In genomic region chr11:134638796-134639540, GRCh38 we compare ENCODE assay signal across 16 cellular contexts.
DNase-seq lines count a peak whose midpoint lies in the region; ATAC-seq and TF ChIP-seq lines count a peak whose summit lies in the region.
"Had no signal": no experiment of that assay in that cellular context is flagged by ENCODE, and none has a peak within 500 bp of the region (broad histone marks: within the 10 kb centered on the region; RNA-seq: fewer than 3 reads in every experiment).

No MANE protein-coding gene starts in this region.

- H3K4me3 Mint-ChIP-seq in CD14-positive monocyte, result no peak overlapping the region
- H3K4me3 Mint-ChIP-seq: B cell; CD8-positive, alpha-beta T cell had no signal

- no peaks in the 10 kb centered on the region for H3K79me2 ChIP-seq in HCT116 (ENCODE audit: insufficient read depth, low read length)

- no TSS peak for BruUV-seq in HCT116 (replicated peaks; lab: Mats Ljungman, UMichigan)

- H3K9me2 ChIP-seq in HCT116 (ENCODE audit: insufficient read depth), result no peaks in the 10 kb centered on the region
- H3K9me2 ChIP-seq: SK-N-SH had no signal

- H3K4me1 ChIP-seq in HCT116 (ENCODE audit: control insufficient read depth in 1 of 2, insufficient read depth in 2 of 2, low read length in 2 of 2), result peaks cover 11 to 18% of the 10 kb centered on the region in 2 experiments

- H3K36me3 Mint-ChIP-seq in CD14-positive monocyte, result no peaks in the 10 kb centered on the region
- H3K36me3 Mint-ChIP-seq: CD8-positive, alpha-beta T cell had no signal

- no peaks in the 10 kb centered on the region for H3K9me3 Mint-ChIP-seq in CD14-positive monocyte
- H3K9me3 Mint-ChIP-seq: CD8-positive, alpha-beta T cell had no signal

- no peaks in the 10 kb centered on the region for H3K27me3 ChIP-seq in HCT116 (ENCODE audit: insufficient read depth, low read length)

- H3K9me3 ChIP-seq in HCT116 (ENCODE audit: control insufficient read depth in 1 of 2, insufficient read depth in 1 of 2, low read depth in 1 of 2, low read length in 2 of 2), result no peaks in the 10 kb centered on the region
- H3K9me3 ChIP-seq: SK-N-SH had no signal

- H3K36me3 ChIP-seq in HCT116 (ENCODE audit: control insufficient read depth in 1 of 2, insufficient read depth in 2 of 2, low read length in 2 of 2), result no peaks in the 10 kb centered on the region

- no peak for TF ChIP-seq RAD21 in HCT116 (IDR thresholded peaks at IDR 0.05; ENCODE audit: low read depth)

- H3K4me1 Mint-ChIP-seq in CD14-positive monocyte, result no peaks in the 10 kb centered on the region
- H3K4me1 Mint-ChIP-seq: B cell had no signal

- TF ChIP-seq POLR2A in HCT116 (IDR thresholded peaks at IDR 0.05; ENCODE audit: borderline replicate concordance, extremely low read depth, insufficient read depth, insufficient read length), result no peak

- intact Hi-C loops in HCT116 (cut with micrococcal nuclease), result loop anchor here (5.0 kb wide), 1 partner anchor 277 kb away; no protein-coding TSS in a partner anchor
- intact Hi-C loops in CD14-positive monocyte (cut with micrococcal nuclease), result no loop called here

- RAD21 ChIA-PET in HCT116 (lab: Charles Lee; ENCODE audit: low non-redundant PET in 1 of 2, low total read pairs in 2 of 2, uncharacterized antibody in 2 of 2, unreplicated experiment in 2 of 2), result no interaction called here

- POLR2A ChIA-PET in HCT116 (lab: Charles Lee), result no interaction called here

- H3K4me3 ChIP-seq in HCT116 (replicated peaks in 1 of 2; ENCODE audit: low read depth in 1 of 2, low read length in 2 of 2), result no peak overlapping the region

- no peak overlapping the region for H2AFZ ChIP-seq in HCT116 (ENCODE audit: low read depth, low read length, poor library complexity, severe bottlenecking)

- peak overlapping the region; percentile 3; the same call in 1 of the 2 replicates for H3K9ac ChIP-seq in HCT116 (ENCODE audit: low read length)
- H3K9ac ChIP-seq: SK-N-SH had no signal

- CTCF ChIA-PET in HCT116 (lab: Charles Lee), result no interaction called here

- H3K27ac Mint-ChIP-seq in CD14-positive monocyte, result no peak overlapping the region
- H3K27ac Mint-ChIP-seq: B cell; CD8-positive, alpha-beta T cell had no signal

- DNase-seq in DMS79 (lab: John Stamatoyannopoulos, UW) (peak; percentile 50), HCT116 (ENCODE audit: low read depth, low spot score) (no peak), mesenteric fat pad (ENCODE audit: low spot score) (peak; percentile 35), CD14-positive monocyte (ENCODE audit: low spot score) (no peak), NCI-H1930 (lab: John Stamatoyannopoulos, UW) (no peak)
- no peak for DNase-seq in stimulated activated naive CD8-positive, alpha-beta T cell treated with anti-CD3 and anti-CD28 coated beads, Interleukin-15, Interleukin-2, amounts not matched to agents 100 U/mL and 50 U/mL, for 24 hours
- DNase-seq: ACHN; CD8-positive, alpha-beta T cell; EL; Karpas-422; NCI-H1417 treated with DMSO at 0.1 percent for 48 hours; NCI-H2029 treated with DMSO at 0.1 percent for 48 hours; Right ventricle myocardium superior; SK-N-SH had no signal

- TF ChIP-seq CTCF in HCT116 (IDR thresholded peaks at IDR 0.05 in 2 of 3, conservative IDR thresholded peaks at IDR 0.05 in 1 of 3; ENCODE audit: borderline replicate concordance in 1 of 3, insufficient read depth in 1 of 3, low read depth in 2 of 3, low read length in 2 of 3) (no peak), VCaP (conservative IDR thresholded peaks at IDR 0.05) (no peak), CD14-positive monocyte (IDR thresholded peaks at IDR 0.05) (no peak)

- H3K27ac ChIP-seq in HCT116 (ENCODE audit: low read depth, low read length) (no peak overlapping the region), VCaP (peak overlapping the region; percentile 23; the same call in 1 of the 2 replicates)

- peak overlapping the region; percentile 77 for H3K4me2 ChIP-seq in HCT116 (ENCODE audit: low read length)
- H3K4me2 ChIP-seq: SK-N-SH had no signal

- H4K20me1 ChIP-seq in HCT116 (ENCODE audit: insufficient read depth), result no peaks in the 10 kb centered on the region

- peaks cover 3 to 5% (median 4%) of the 10 kb centered on the region in 3 donors for H3K27me3 Mint-ChIP-seq in CD14-positive monocyte (ENCODE audit: low read depth in 3 of 3)

- ATAC-seq in HCT116, result no peak
- ATAC-seq in stimulated activated naive CD8-positive, alpha-beta T cell treated with anti-CD3 and anti-CD28 coated beads, Interleukin-15, Interleukin-2, amounts not matched to agents 100 U/mL and 50 U/mL, for 24 hours, result no peak
- ATAC-seq: CD8-positive, alpha-beta T cell had no signal

TF ChIP-seq in HCT116, 20 proteins besides CTCF, POLR2A, EP300 and RAD21:
- TF ChIP-seq POLR2AphosphoS5 (IDR thresholded peaks at IDR 0.05; ENCODE audit: low read depth, low read length), result no peak
- TF ChIP-seq EZH2 (IDR thresholded peaks at IDR 0.05), result no peak
- TF ChIP-seq CBX3 (IDR thresholded peaks at IDR 0.05; ENCODE audit: low read depth), result no peak
- TF ChIP-seq REST (IDR thresholded peaks at IDR 0.05; ENCODE audit: low read depth), result no peak
- no peak for TF ChIP-seq CEBPB (IDR thresholded peaks at IDR 0.05; ENCODE audit: low read depth)
- TF ChIP-seq ZNF274 (IDR thresholded peaks at IDR 0.05; ENCODE audit: low read depth, low read length), result no peak
- no peak for TF ChIP-seq ZFX (IDR thresholded peaks at IDR 0.05)
- no peak for TF ChIP-seq EZH2phosphoT487 (IDR thresholded peaks at IDR 0.05; ENCODE audit: borderline replicate concordance)
- no peak for TF ChIP-seq FOSL1 (IDR thresholded peaks at IDR 0.05; ENCODE audit: low read depth)
- TF ChIP-seq ATF3 (IDR thresholded peaks at IDR 0.05), result no peak
- TF ChIP-seq EGR1 (IDR thresholded peaks at IDR 0.05; ENCODE audit: low read depth), result no peak
- TF ChIP-seq SIN3A (IDR thresholded peaks at IDR 0.05; ENCODE audit: low read depth), result no peak
- no peak for TF ChIP-seq YY1 (IDR thresholded peaks at IDR 0.05; ENCODE audit: extremely low read depth, insufficient replicate concordance, low read depth, low read length)
- no peak for TF ChIP-seq TCF7L2 (IDR thresholded peaks at IDR 0.05; ENCODE audit: borderline replicate concordance, extremely low read depth, insufficient read depth, insufficient read length)
TF ChIP-seq in HCT116: peak in this region for 0.

Comparison
In these comparisons a context has a peak if more than half of its experiments do, and no peak if none do; other contexts are left out.
1. DNase-seq: peak in DMS79 (single experiment) and mesenteric fat pad (single experiment); none in HCT116 (single experiment), stimulated activated naive CD8-positive, alpha-beta T cell treated with anti-CD3 and anti-CD28 coated beads, Interleukin-15, Interleukin-2, amounts not matched to agents 100 U/mL and 50 U/mL, for 24 hours (single experiment), CD14-positive monocyte (single experiment) and NCI-H1930 (0 of 2).